1 cellular context compared by ENCODE assay signal in genomic region chr1:182430263-182431068, GRCh38.
TF ChIP-seq lines count a peak whose summit lies in the region.

No MANE protein-coding gene starts in this region.

TF ChIP-seq in K562, 482 proteins besides CTCF, POLR2A, EP300 and RAD21 (continued from another document and continues in another):
- no peak for TF ChIP-seq FOXK2 (conservative IDR thresholded peaks at IDR 0.05 in 1 of 2, IDR thresholded peaks at IDR 0.05 in 1 of 2; ENCODE audit: low read depth in 2 of 2)
- peak; percentile 85 for TF ChIP-seq ETV5 (CRISPR knock-in tag; IDR thresholded peaks at IDR 0.05; ENCODE audit: low read depth)
- no peak for TF ChIP-seq ZNF280B (CRISPR knock-in tag; IDR thresholded peaks at IDR 0.05)
- TF ChIP-seq MED1 (CRISPR knock-in tag; IDR thresholded peaks at IDR 0.05; ENCODE audit: borderline replicate concordance), result no peak
- TF ChIP-seq U2AF1 (optimal IDR thresholded peaks at IDR 0.05; ENCODE audit: low read depth, low read length), result no peak
- no peak for TF ChIP-seq NFXL1 (CRISPR knock-in tag; IDR thresholded peaks at IDR 0.05)
- no peak for TF ChIP-seq ERF (CRISPR knock-in tag; IDR thresholded peaks at IDR 0.05)
- TF ChIP-seq TAF7 (tag; IDR thresholded peaks at IDR 0.05), result no peak
- peak; percentile 83 for TF ChIP-seq GABPA (tag; conservative IDR thresholded peaks at IDR 0.05; ENCODE audit: low read depth)
- TF ChIP-seq ZNF174 (CRISPR knock-in tag; IDR thresholded peaks at IDR 0.05), result no peak
- TF ChIP-seq TCF7L2 (IDR thresholded peaks at IDR 0.05; ENCODE audit: low read depth, low read length), result no peak
- TF ChIP-seq NR2F6 (CRISPR knock-in tag; IDR thresholded peaks at IDR 0.05), result no peak
- no peak for TF ChIP-seq BRD4 (IDR thresholded peaks at IDR 0.05)
- no peak for TF ChIP-seq ZNF507 (tag; conservative IDR thresholded peaks at IDR 0.05)
- TF ChIP-seq ARHGAP35 (IDR thresholded peaks at IDR 0.05; ENCODE audit: partially characterized antibody), result no peak
- TF ChIP-seq BHLHE40 (IDR thresholded peaks at IDR 0.05; ENCODE audit: low read length), result no peak
- TF ChIP-seq ZNF280A (IDR thresholded peaks at IDR 0.05; ENCODE audit: low read depth, partially characterized antibody), result no peak
- no peak for TF ChIP-seq ZNF224 (CRISPR knock-in tag; IDR thresholded peaks at IDR 0.05)
- no peak for TF ChIP-seq ZNF165 (CRISPR knock-in tag; IDR thresholded peaks at IDR 0.05; ENCODE audit: borderline replicate concordance)
- TF ChIP-seq IFI16 (CRISPR knock-in tag; IDR thresholded peaks at IDR 0.05), result no peak
- no peak for TF ChIP-seq ZNF644 (tag; IDR thresholded peaks at IDR 0.05; ENCODE audit: low read depth)
- no peak for TF ChIP-seq ZNF551 (CRISPR knock-in tag; IDR thresholded peaks at IDR 0.05)
- no peak for TF ChIP-seq FOXP1 (CRISPR knock-in tag; IDR thresholded peaks at IDR 0.05)
- no peak for TF ChIP-seq TGIF2 (CRISPR knock-in tag; IDR thresholded peaks at IDR 0.05)
- TF ChIP-seq IRF1 (CRISPR knock-in tag; IDR thresholded peaks at IDR 0.05; ENCODE audit: borderline replicate concordance), result no peak
- no peak for TF ChIP-seq USF1 (CRISPR knock-in tag; IDR thresholded peaks at IDR 0.05)
- TF ChIP-seq ZMIZ1 (IDR thresholded peaks at IDR 0.05; ENCODE audit: low read depth in 2 of 2, low read length in 2 of 2), result no peak
- no peak for TF ChIP-seq NR2C1 (IDR thresholded peaks at IDR 0.05)
- peak; percentile 33; the same call in 1 of the 2 replicates for TF ChIP-seq NR2C1 (tag; IDR thresholded peaks at IDR 0.05)
- TF ChIP-seq ZZZ3 (IDR thresholded peaks at IDR 0.05), result no peak
- no peak for TF ChIP-seq ARNT (IDR thresholded peaks at IDR 0.05)
- no peak for TF ChIP-seq GATAD2A (IDR thresholded peaks at IDR 0.05)
- TF ChIP-seq E4F1 (CRISPR knock-in tag; IDR thresholded peaks at IDR 0.05; ENCODE audit: borderline replicate concordance), result no peak
- TF ChIP-seq NR2C2 (CRISPR knock-in tag; IDR thresholded peaks at IDR 0.05), result no peak
- TF ChIP-seq NR2C2 (tag; IDR thresholded peaks at IDR 0.05), result 0 out of 2 replicates have a peak, but pooled peaks have one; percentile 1
- TF ChIP-seq TFAP4 (CRISPR knock-in tag; IDR thresholded peaks at IDR 0.05; ENCODE audit: borderline replicate concordance), result no peak
- TF ChIP-seq PML (IDR thresholded peaks at IDR 0.05; ENCODE audit: low read length), result no peak
- TF ChIP-seq LCOR (CRISPR knock-in tag; IDR thresholded peaks at IDR 0.05), result no peak
- no peak for TF ChIP-seq NKRF (IDR thresholded peaks at IDR 0.05; ENCODE audit: borderline replicate concordance)
- TF ChIP-seq ZNF311 (CRISPR knock-in tag; IDR thresholded peaks at IDR 0.05), result no peak
- TF ChIP-seq ZNF347 (CRISPR knock-in tag; IDR thresholded peaks at IDR 0.05; ENCODE audit: low read depth), result no peak
- TF ChIP-seq THRA (IDR thresholded peaks at IDR 0.05), result no peak
- TF ChIP-seq NCOA4 (IDR thresholded peaks at IDR 0.05; ENCODE audit: partially characterized antibody), result no peak
- TF ChIP-seq PHTF2 (CRISPR knock-in tag; IDR thresholded peaks at IDR 0.05), result no peak
- TF ChIP-seq HCFC1 (IDR thresholded peaks at IDR 0.05; ENCODE audit: low read depth, low read length), result no peak
- no peak for TF ChIP-seq PTTG1 (tag; IDR thresholded peaks at IDR 0.05; ENCODE audit: low read depth)
- no peak for TF ChIP-seq HDAC2 (IDR thresholded peaks at IDR 0.05)
- no peak for TF ChIP-seq ZC3H8 (IDR thresholded peaks at IDR 0.05)
- no peak for TF ChIP-seq TARDBP (IDR thresholded peaks at IDR 0.05)
- TF ChIP-seq SMC3 (conservative IDR thresholded peaks at IDR 0.05; ENCODE audit: insufficient read depth, low read depth, low read length), result no peak
- TF ChIP-seq RB1 (IDR thresholded peaks at IDR 0.05; ENCODE audit: low read depth), result no peak
- TF ChIP-seq SP1 (CRISPR knock-in tag; IDR thresholded peaks at IDR 0.05), result no peak
- no peak for TF ChIP-seq CBX8 (IDR thresholded peaks at IDR 0.05; ENCODE audit: borderline replicate concordance, extremely low read depth, low read depth, low read length, poor library complexity, severe bottlenecking)
- TF ChIP-seq ZNF696 (CRISPR knock-in tag; conservative IDR thresholded peaks at IDR 0.05), result no peak
- TF ChIP-seq ZNF57 (CRISPR knock-in tag; IDR thresholded peaks at IDR 0.05), result no peak
- TF ChIP-seq SMAD1 (IDR thresholded peaks at IDR 0.05; ENCODE audit: low read depth, low read length, partially characterized antibody), result no peak
- TF ChIP-seq OTX1 (CRISPR knock-in tag; IDR thresholded peaks at IDR 0.05), result no peak
- TF ChIP-seq ZNF76 (CRISPR knock-in tag; IDR thresholded peaks at IDR 0.05; ENCODE audit: borderline replicate concordance), result no peak
- peak; percentile 52; the same call in 1 of the 2 replicates for TF ChIP-seq TEAD4 (IDR thresholded peaks at IDR 0.05; ENCODE audit: low read length)
- no peak for TF ChIP-seq TEAD4 (CRISPR knock-in tag; IDR thresholded peaks at IDR 0.05; ENCODE audit: borderline replicate concordance)
- TF ChIP-seq GTF2A2 (tag; IDR thresholded peaks at IDR 0.05), result no peak
- peak; percentile 10; the same call in 1 of the 2 replicates for TF ChIP-seq CEBPG (CRISPR knock-in tag; IDR thresholded peaks at IDR 0.05)
- TF ChIP-seq CEBPG (tag; conservative IDR thresholded peaks at IDR 0.05 in 1 of 2, IDR thresholded peaks at IDR 0.05 in 1 of 2), result peak; percentile 44 to 72; a peak in 3 of 4 replicates
